ENCODE assay signal across 8 cellular contexts in the genomic region with DNA sequence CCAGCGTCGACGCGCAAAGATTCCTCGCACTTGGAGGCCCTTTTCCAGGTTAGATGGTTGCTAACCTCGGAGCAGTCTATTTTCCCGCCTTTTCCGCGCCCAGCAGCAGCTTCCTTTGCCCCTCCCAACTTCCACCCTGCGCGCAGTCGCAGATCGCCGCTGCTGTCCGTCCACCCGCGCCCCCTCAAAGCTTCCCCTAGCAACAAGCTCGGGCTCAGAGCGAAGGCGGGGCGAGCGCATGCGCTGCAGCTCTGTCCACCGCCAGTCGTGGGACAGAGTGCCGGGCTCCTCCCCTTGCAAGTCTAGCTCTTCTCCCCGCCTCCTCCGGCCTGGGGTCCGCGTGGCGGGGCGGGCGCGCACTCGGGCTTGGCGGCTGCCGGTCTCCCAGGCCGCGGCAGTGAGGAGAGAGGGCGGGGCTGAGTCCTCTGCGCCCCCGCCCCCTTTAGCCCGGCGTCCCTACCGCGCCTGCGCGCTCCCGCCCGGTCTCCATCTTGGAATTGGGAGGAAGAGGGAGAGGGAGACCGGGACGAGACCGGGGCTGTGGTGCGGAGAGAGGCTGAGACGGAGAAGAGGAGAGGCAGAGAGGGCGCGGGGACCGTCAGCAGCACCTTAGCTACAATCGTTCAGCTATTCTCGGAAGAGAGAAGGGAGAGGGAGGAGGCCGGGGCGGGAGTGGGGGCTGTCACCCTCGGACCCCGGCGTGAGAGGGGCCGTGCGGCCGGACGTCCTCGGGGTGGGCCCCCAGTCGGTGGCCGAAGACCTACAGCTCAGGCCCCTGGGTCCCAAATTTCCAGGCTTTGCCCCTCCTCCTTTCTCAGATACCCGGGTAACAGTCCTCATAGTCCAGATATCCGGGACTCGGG. TPM values are rescaled to one million over a fixed set of nuclear protein-coding genes. Genes with fewer than 3 reads are reported as not detected.
DNase-seq lines count a peak whose midpoint lies in the region; ATAC-seq, FAIRE-seq and TF ChIP-seq lines count a peak whose summit lies in the region.

TAOK2 (plus strand) TSS at position 485 of the 863 bp plus-strand sequence. CDS start 3,905 bp downstream, outside the sequence.

- peak within 1 kb of the TSS; percentile 94 for H3K27ac Mint-ChIP-seq in endodermal cell

- TF ChIP-seq CTCF in D721Med (IDR thresholded peaks at IDR 0.05; ENCODE audit: insufficient read depth, missing control alignments) = no peak
- no peak for TF ChIP-seq CTCF in OCI-LY1 (IDR thresholded peaks at IDR 0.05; ENCODE audit: low read length)
- TF ChIP-seq CTCF in endodermal cell (conservative IDR thresholded peaks at IDR 0.05) = no peak

- H3K27me3 ChIP-seq in OCI-LY1 (ENCODE audit: insufficient read depth, low read length) = no peaks in the 10 kb centered on the region
- H3K27me3 ChIP-seq in endodermal cell (ENCODE audit: control insufficient read depth, insufficient read depth, low read length, poor library complexity, severe bottlenecking) = no peaks in the 10 kb centered on the region

- no peaks in the 10 kb centered on the region for H3K9me3 ChIP-seq in OCI-LY1 (ENCODE audit: low read length)
- peaks cover 14% of the 10 kb centered on the region for H3K9me3 ChIP-seq in endodermal cell (ENCODE audit: control insufficient read depth, low read length)
- peaks cover 8% of the 10 kb centered on the region for H3K9me3 ChIP-seq in mesodermal cell (ENCODE audit: control insufficient read depth, low read length)

- H3K9me3 Mint-ChIP-seq in endodermal cell = peaks cover 13% of the 10 kb centered on the region

- H3F3A ChIP-seq in OCI-LY1 (ENCODE audit: insufficient read depth, low read length) = no peaks in the 10 kb centered on the region; the same call in 1 of the 2 replicates

- peaks cover 11% of the 10 kb centered on the region for H3K79me2 ChIP-seq in OCI-LY1 (ENCODE audit: insufficient read depth, low read length)

- DNase-seq in D721Med (ENCODE audit: insufficient read length, low spot score) (peak; percentile 98), HuH-7 (ENCODE audit: low spot score) (peak; percentile 99), endodermal cell (peak; percentile 100)
- DNase-seq in activated CD8-positive, alpha-beta memory T cell treated with anti-CD3 and anti-CD28 coated beads, Interleukin-2, amount 50 U/mL, for 24 hours (ENCODE audit: extremely low read depth) = peak; percentile 94
- DNase-seq in stimulated activated CD8-positive, alpha-beta memory T cell treated with anti-CD3 and anti-CD28 coated beads, Interleukin-15, amount 100 ng/mL, for 24 hours (ENCODE audit: low read depth) = peak; percentile 88

- H3K4me1 ChIP-seq in OCI-LY1 (ENCODE audit: insufficient read depth, low read length, severe bottlenecking) (peaks cover 25% of the 10 kb centered on the region), endodermal cell (ENCODE audit: control insufficient read depth, insufficient read depth, low read length) (peaks cover 9% of the 10 kb centered on the region), mesodermal cell (ENCODE audit: control insufficient read depth, insufficient read depth, low read length, poor library complexity, severe bottlenecking) (peaks cover 21% of the 10 kb centered on the region)

- peaks cover 42% of the 10 kb centered on the region for H3K36me3 Mint-ChIP-seq in endodermal cell (ENCODE audit: low read depth)

- FAIRE-seq in D721Med (lab: Jason Lieb, UNC) = no peak

- peak within 1 kb of the TSS; percentile 93 for H3K4me2 ChIP-seq in OCI-LY1 (ENCODE audit: low read length)

- no peaks in the 10 kb centered on the region for H4K20me1 ChIP-seq in OCI-LY1 (ENCODE audit: insufficient read depth, low read length)

- peak; percentile 82 for ATAC-seq in GM21515 (IDR thresholded peaks at IDR 0.05; ENCODE audit: unreplicated experiment)

- H3K4me3 Mint-ChIP-seq in endodermal cell = peak within 1 kb of the TSS; percentile 90

- H3K4me3 ChIP-seq in OCI-LY1 (ENCODE audit: low read depth, low read length, poor library complexity, severe bottlenecking) (peak within 1 kb of the TSS; percentile 85), endodermal cell (ENCODE audit: low read length) (peak within 1 kb of the TSS; percentile 96), mesodermal cell (ENCODE audit: extremely low read depth, insufficient read depth, low read length, poor library complexity, severe bottlenecking) (peak within 1 kb of the TSS; percentile 80)

- H3K9me2 ChIP-seq in OCI-LY1 (ENCODE audit: low read depth, low read length) = no peaks in the 10 kb centered on the region

- WGBS in endodermal cell (ENCODE audit: insufficient coverage in 1 of 2, insufficient read length in 1 of 2), 2 experiments = 2 to 7% methylated on average over 31 to 75 of the region's 75 CpGs
- 3 to 5% methylated on average over 43 to 62 of the region's 75 CpGs for WGBS in mesodermal cell (ENCODE audit: insufficient coverage in 2 of 2), 2 experiments

- H3K36me3 ChIP-seq in OCI-LY1 (ENCODE audit: insufficient read depth, low read length) (peaks cover 20% of the 10 kb centered on the region), endodermal cell (ENCODE audit: control insufficient read depth, insufficient read depth, low read length) (peaks cover 45% of the 10 kb centered on the region), mesodermal cell (ENCODE audit: control insufficient read depth, insufficient read depth, low read length) (peaks cover 57% of the 10 kb centered on the region)

- H3K27me3 Mint-ChIP-seq in endodermal cell (ENCODE audit: insufficient read depth) = peaks cover 4% of the 10 kb centered on the region

- no peak within 1 kb of the TSS for H2AFZ ChIP-seq in OCI-LY1 (ENCODE audit: low read length)

- peak within 1 kb of the TSS; percentile 95 for H3K9ac ChIP-seq in OCI-LY1 (ENCODE audit: low read length)
- peak within 1 kb of the TSS; percentile 87 for H3K9ac ChIP-seq in endodermal cell (ENCODE audit: extremely low read depth, low read length, poor library complexity, severe bottlenecking)

- H3K27ac ChIP-seq in OCI-LY1 (ENCODE audit: low read depth, low read length, poor library complexity, severe bottlenecking) = peak within 1 kb of the TSS; percentile 46
- peak within 1 kb of the TSS; percentile 51 for H3K27ac ChIP-seq in endodermal cell (ENCODE audit: low read depth, low read length)
- H3K27ac ChIP-seq in mesodermal cell (ENCODE audit: low read depth, low read length, severe bottlenecking) = peak within 1 kb of the TSS; percentile 79

- peaks cover 21% of the 10 kb centered on the region for H3K4me1 Mint-ChIP-seq in endodermal cell

RNA-seq across cellular contexts. Expression of gene TAOK2, which starts in this region (rescaled TPM):
- 10 to 100 TPM; 44.6 to 50.2 TPM for total RNA-seq in endodermal cell
- polyA plus RNA-seq in endodermal cell (2013, experiment 1 of 2) = 42.3 TPM
- 39.7 TPM for polyA plus RNA-seq in endodermal cell (2013, experiment 2 of 2)
- 46.5 TPM for polyA plus RNA-seq in mesodermal cell (2013, experiment 1 of 2)
- 38.1 TPM for polyA plus RNA-seq in mesodermal cell (2013, experiment 2 of 2)

Comparison
In these comparisons a context has a peak if more than half of its experiments do, and no peak if none do; other contexts are left out.
1. Peak in every context shown above with its lines: DNase-seq, ATAC-seq, H3K4me3 ChIP-seq and H3K27ac ChIP-seq.